Comparison of ENCODE assay signal across 12 cellular contexts in the genomic region with DNA sequence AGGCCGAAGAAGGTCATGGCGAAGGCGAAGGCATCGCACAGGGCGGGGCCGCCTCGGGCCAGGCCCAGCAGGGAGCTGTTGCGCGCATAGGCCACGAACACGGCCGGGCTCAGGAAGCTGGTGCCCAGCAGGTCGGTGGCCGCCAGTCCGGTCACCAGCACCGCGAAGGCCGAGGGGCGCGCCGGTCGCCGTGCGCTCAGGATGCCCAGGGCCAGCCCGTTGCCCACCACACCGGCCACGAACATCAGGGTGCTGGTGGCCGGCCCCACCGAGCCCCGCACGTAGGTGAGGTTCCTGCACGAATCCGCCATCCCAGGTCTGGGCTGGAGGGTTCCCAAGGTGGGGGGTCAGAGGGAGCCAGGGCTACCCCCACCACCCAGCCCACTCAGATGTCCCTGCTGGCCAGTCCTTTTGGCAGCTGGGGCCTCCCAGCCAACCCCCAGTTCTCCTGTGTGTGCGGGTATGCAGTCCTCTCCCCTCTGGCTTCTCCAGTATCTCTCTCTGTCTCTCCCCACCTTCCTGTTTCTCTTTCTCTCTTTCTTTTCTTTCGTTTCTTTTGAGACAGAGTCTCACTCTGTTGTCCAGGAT. TPM values are rescaled to one million over a fixed set of nuclear protein-coding genes. Genes with fewer than 3 reads are reported as not detected.
A peak's percentile ranks its signal among the peaks of the same experiment; 100 is the strongest.
DNase-seq lines count a peak whose midpoint lies in the region; ATAC-seq and TF ChIP-seq lines count a peak whose summit lies in the region.
"Had no signal": no experiment of that assay in that cellular context is flagged by ENCODE, and none has a peak within 500 bp of the region (broad histone marks: within the 10 kb centered on the region; RNA-seq: fewer than 3 reads in every experiment).

No MANE protein-coding gene starts in this region.

- H3K27me3 ChIP-seq in trophoblast cell (ENCODE audit: insufficient read depth, low read length), result no peaks in the 10 kb centered on the region

- intact Hi-C loops in sciatic nerve (cut with DNase I), result no loop called here

- H3K4me1 ChIP-seq in trophoblast cell (ENCODE audit: control insufficient read depth in 1 of 2, insufficient read depth in 2 of 2, low read length in 2 of 2), result peaks cover 20 to 23% of the 10 kb centered on the region in 2 experiments

- H3K79me1 ChIP-seq in trophoblast cell (ENCODE audit: low read length), result peaks cover 4% of the 10 kb centered on the region

- WGBS in trophoblast cell (ENCODE audit: extremely low coverage, insufficient coverage, insufficient read length), result no CpG with 5 or more reads among the region's 35 CpGs

- DNase-seq in AG10803 (ENCODE audit: low read depth), result no peak
- DNase-seq in coronary artery (ENCODE audit: low spot score), result no peak
- no peak for DNase-seq in trophoblast cell
- no peak for DNase-seq in stimulated activated CD4-positive, alpha-beta T cell treated with anti-CD3 and anti-CD28 coated beads, Interleukin-2, amount 100 ng/mL, for 48 hours
- DNase-seq in SK-N-DZ (ENCODE audit: low spot score), result no peak
- DNase-seq in sciatic nerve (ENCODE audit: low spot score), result no peak
- DNase-seq: effector CD8-positive, alpha-beta T cell; EL; naive thymus-derived CD8-positive, alpha-beta T cell; substantia nigra had no signal

- H2BK120ac ChIP-seq in trophoblast cell (ENCODE audit: insufficient read depth, low read length, poor library complexity), result peak overlapping the region; percentile 9

- H4K8ac ChIP-seq in trophoblast cell (ENCODE audit: low read depth, low read length), result no peak overlapping the region

- no peaks in the 10 kb centered on the region for H3K36me3 ChIP-seq in trophoblast cell (ENCODE audit: control insufficient read depth in 1 of 2, insufficient read depth in 2 of 2, low read length in 2 of 2)

- peak overlapping the region; percentile 71 for H3K4me3 ChIP-seq in AG10803 (ENCODE audit: low read length)
- peak overlapping the region; percentile 55 for H3K4me3 ChIP-seq in GM12875 (ENCODE audit: low read depth, low read length)
- peak overlapping the region; percentile 69 for H3K4me3 ChIP-seq in coronary artery
- no peak overlapping the region for H3K4me3 ChIP-seq in trophoblast cell (ENCODE audit: low read depth, low read length)

- H3K23ac ChIP-seq in trophoblast cell (ENCODE audit: low read length), result no peak overlapping the region

- peak overlapping the region; percentile 89 to 98 for H3K27ac ChIP-seq in coronary artery
- H3K27ac ChIP-seq in trophoblast cell (ENCODE audit: low read depth, low read length), result no peak overlapping the region

- TF ChIP-seq CTCF in AG10803 (conservative IDR thresholded peaks at IDR 0.05; ENCODE audit: low read length) (no peak), GM12875 (IDR thresholded peaks at IDR 0.05; ENCODE audit: borderline replicate concordance, insufficient read depth, low read depth, low read length) (no peak), coronary artery (IDR thresholded peaks at IDR 0.05) (no peak)

- no peak overlapping the region for H3K4ac ChIP-seq in trophoblast cell (ENCODE audit: low read depth, low read length)

- H2AFZ ChIP-seq in trophoblast cell (ENCODE audit: insufficient read depth, low read length, poor library complexity), result no peak overlapping the region

- H2BK12ac ChIP-seq in trophoblast cell (ENCODE audit: low read length), result no peak overlapping the region

- no peaks in the 10 kb centered on the region for H3K79me2 ChIP-seq in trophoblast cell (ENCODE audit: control insufficient read depth, insufficient read depth, low read length, poor library complexity)

- H2BK5ac ChIP-seq in trophoblast cell (ENCODE audit: low read depth, low read length, poor library complexity), result no peak overlapping the region

- no peak overlapping the region for H3K14ac ChIP-seq in trophoblast cell (ENCODE audit: low read length)

- H4K12ac ChIP-seq in trophoblast cell (ENCODE audit: low read depth, low read length), result no peak overlapping the region

- no peaks in the 10 kb centered on the region for H3K9me3 ChIP-seq in trophoblast cell (ENCODE audit: insufficient read depth, low read depth, low read length)

- no peak overlapping the region for H4K91ac ChIP-seq in trophoblast cell (ENCODE audit: low read depth, low read length)

- H3K4me2 ChIP-seq in trophoblast cell (ENCODE audit: low read length), result no peak overlapping the region

- H3K18ac ChIP-seq in trophoblast cell (ENCODE audit: low read length), result no peak overlapping the region

- no peak overlapping the region for H3K9ac ChIP-seq in trophoblast cell (ENCODE audit: low read length)

- H2AK5ac ChIP-seq in trophoblast cell (ENCODE audit: low read length), result no peak overlapping the region

- ATAC-seq in GM18502 (IDR thresholded peaks at IDR 0.05; ENCODE audit: poor library complexity, unreplicated experiment), result no peak
- ATAC-seq in sciatic nerve, result no peak

RNA-seq across cellular contexts. Expression of gene PTGIR, which starts 0.9 kb away (rescaled TPM):
- 0.57 and 0.64 TPM in 2 replicates for polyA plus RNA-seq in trophoblast cell (2013)
- 0.15 and 0.72 TPM in 2 replicates for polyA plus RNA-seq in SK-N-DZ (2014; cell fraction: cytosol; rRNA removed)
- polyA plus RNA-seq in SK-N-DZ (2014; cell fraction: nucleus; rRNA removed), result 0.50 and 0.57 TPM in 2 replicates
- total RNA-seq in sciatic nerve, result 8.0 TPM

RNA-seq across cellular contexts. Expression of gene GNG8, which starts 12.0 kb away (rescaled TPM):
- polyA plus RNA-seq in trophoblast cell (2013), result 2.0 TPM in 1 of 2 replicates, not detected in the other
- not detected in 2 replicates for polyA plus RNA-seq in SK-N-DZ (2014; cell fraction: cytosol; rRNA removed)
- not detected in 2 replicates for polyA plus RNA-seq in SK-N-DZ (2014; cell fraction: nucleus; rRNA removed)
- total RNA-seq in sciatic nerve, result not detected
- total RNA-seq: naive thymus-derived CD8-positive, alpha-beta T cell had no signal
- polyA plus RNA-seq: naive thymus-derived CD8-positive, alpha-beta T cell had no signal

RNA-seq across cellular contexts. Expression of gene CALM3, which starts 22.9 kb away (rescaled TPM):
- polyA plus RNA-seq in trophoblast cell (2013), result 312 and 341 TPM in 2 replicates
- 185 and 254 TPM in 2 replicates for polyA plus RNA-seq in SK-N-DZ (2014; cell fraction: cytosol; rRNA removed)
- 86.7 and 103 TPM in 2 replicates for polyA plus RNA-seq in SK-N-DZ (2014; cell fraction: nucleus; rRNA removed)
- 237 TPM for total RNA-seq in sciatic nerve

RNA-seq across cellular contexts. Expression of gene DACT3, which starts 37.0 kb away (rescaled TPM):
- polyA plus RNA-seq in trophoblast cell (2013), result 13.8 and 15.5 TPM in 2 replicates
- 3.1 and 6.6 TPM in 2 replicates for polyA plus RNA-seq in SK-N-DZ (2014; cell fraction: cytosol; rRNA removed)
- 3.2 and 5.7 TPM in 2 replicates for polyA plus RNA-seq in SK-N-DZ (2014; cell fraction: nucleus; rRNA removed)
- total RNA-seq in sciatic nerve, result 22.2 TPM
